ENCODE assay signal across 14 cellular contexts in genomic region chr2:217555075-217555876, GRCh38.
DNase-seq lines count a peak whose midpoint lies in the region; ATAC-seq and TF ChIP-seq lines count a peak whose summit lies in the region.
"Had no signal": no experiment of that assay in that cellular context is flagged by ENCODE, and none has a peak within 500 bp of the region (broad histone marks: within the 10 kb centered on the region; RNA-seq: fewer than 3 reads in every experiment).

No MANE protein-coding gene starts in this region.

- no peaks in the 10 kb centered on the region for H3K36me3 ChIP-seq in GM23248 (ENCODE audit: low read depth)
- no peaks in the 10 kb centered on the region for H3K36me3 ChIP-seq in smooth muscle cell (ENCODE audit: low read depth)
- H3K36me3 ChIP-seq: cardiac muscle cell had no signal

- H3K9ac ChIP-seq in GM23248 = no peak overlapping the region
- H3K9ac ChIP-seq in smooth muscle cell (ENCODE audit: low read depth) = no peak overlapping the region

- H3K4me3 ChIP-seq in GM23248 (no peak overlapping the region), smooth muscle cell (no peak overlapping the region)
- H3K4me3 ChIP-seq: cardiac muscle cell had no signal

- H3F3A ChIP-seq in GM23248 (ENCODE audit: insufficient read depth) (peaks cover 24% of the 10 kb centered on the region), smooth muscle cell (ENCODE audit: low read depth) (peaks cover 16% of the 10 kb centered on the region)

- H3K4me2 ChIP-seq in GM23248 (ENCODE audit: unreplicated experiment) (peak overlapping the region; percentile 46), smooth muscle cell (peak overlapping the region; percentile 61)

- 0 out of 2 replicates have a peak overlapping the region, but pooled peaks have one; percentile 15 for H3K27ac ChIP-seq in GM23248
- H3K27ac ChIP-seq in smooth muscle cell (ENCODE audit: low read depth) = peak overlapping the region; percentile 15
- H3K27ac ChIP-seq: cardiac muscle cell, HL-60 had no signal

- H3K4me1 Mint-ChIP-seq in activated naive CD8-positive, alpha-beta T cell treated with anti-CD3 and anti-CD28 coated beads, Interleukin-2, amount 10 ng/mL, durations not matched to agents 7 days and 5 days = peaks cover 9% of the 10 kb centered on the region
- peaks cover 13% of the 10 kb centered on the region for H3K4me1 Mint-ChIP-seq in activated T-cell treated with anti-CD3 and anti-CD28 coated beads, Interleukin-2, amount 50 U/mL, for 24 hours (ENCODE audit: low read depth)

- POLR2A ChIA-PET in activated naive CD8-positive, alpha-beta T cell treated with anti-CD3 and anti-CD28 coated beads, Interleukin-2, amount 10 ng/mL, durations not matched to agents 7 days and 5 days (lab: Charles Lee) = no interaction called here

- TF ChIP-seq CTCF in smooth muscle cell (IDR thresholded peaks at IDR 0.05; ENCODE audit: borderline replicate concordance, insufficient read depth, poor library complexity, severe bottlenecking) = no peak

- H3K4me1 ChIP-seq in GM23248 (ENCODE audit: insufficient read depth) (peaks cover 50% of the 10 kb centered on the region), smooth muscle cell (ENCODE audit: low read depth) (peaks cover 25% of the 10 kb centered on the region)

- H3K27me3 Mint-ChIP-seq in activated naive CD8-positive, alpha-beta T cell treated with anti-CD3 and anti-CD28 coated beads, Interleukin-2, amount 10 ng/mL, durations not matched to agents 7 days and 5 days = no peaks in the 10 kb centered on the region
- no peaks in the 10 kb centered on the region for H3K27me3 Mint-ChIP-seq in activated T-cell treated with anti-CD3 and anti-CD28 coated beads, Interleukin-2, amount 50 U/mL, for 24 hours

- H3K9me3 ChIP-seq in GM23248 (ENCODE audit: low read depth) = no peaks in the 10 kb centered on the region
- H3K9me3 ChIP-seq in smooth muscle cell (replicated peaks; ENCODE audit: low read depth) = no peaks in the 10 kb centered on the region

- H3K36me3 Mint-ChIP-seq in activated naive CD8-positive, alpha-beta T cell treated with anti-CD3 and anti-CD28 coated beads, Interleukin-2, amount 10 ng/mL, durations not matched to agents 7 days and 5 days = no peaks in the 10 kb centered on the region
- no peaks in the 10 kb centered on the region for H3K36me3 Mint-ChIP-seq in activated T-cell treated with anti-CD3 and anti-CD28 coated beads, Interleukin-2, amount 50 U/mL, for 24 hours (ENCODE audit: low read depth)

- no peak overlapping the region for H3K27ac Mint-ChIP-seq in activated naive CD8-positive, alpha-beta T cell treated with anti-CD3 and anti-CD28 coated beads, Interleukin-2, amount 10 ng/mL, durations not matched to agents 7 days and 5 days
- no peak overlapping the region for H3K27ac Mint-ChIP-seq in activated T-cell treated with anti-CD3 and anti-CD28 coated beads, Interleukin-2, amount 50 U/mL, for 24 hours

- H2AFZ ChIP-seq in GM23248 (peak overlapping the region; percentile 12; the same call in 1 of the 2 replicates), smooth muscle cell (ENCODE audit: low read depth) (no peak overlapping the region)

- peak; percentile 66 for ATAC-seq in activated naive CD8-positive, alpha-beta T cell treated with anti-CD3 and anti-CD28 coated beads, Interleukin-2, amount 10 ng/mL, durations not matched to agents 7 days and 5 days (ENCODE audit: low read depth)
- ATAC-seq in GM19463 (IDR thresholded peaks at IDR 0.05; ENCODE audit: unreplicated experiment) (no peak), GM21825 (IDR thresholded peaks at IDR 0.05; ENCODE audit: unreplicated experiment) (no peak), HG03175 (IDR thresholded peaks at IDR 0.05; ENCODE audit: unreplicated experiment) (no peak)

- H3K9me2 ChIP-seq in GM23248 (ENCODE audit: insufficient read depth) = no peaks in the 10 kb centered on the region

- no peak overlapping the region for H3K4me3 Mint-ChIP-seq in activated naive CD8-positive, alpha-beta T cell treated with anti-CD3 and anti-CD28 coated beads, Interleukin-2, amount 10 ng/mL, durations not matched to agents 7 days and 5 days
- no peak overlapping the region for H3K4me3 Mint-ChIP-seq in activated T-cell treated with anti-CD3 and anti-CD28 coated beads, Interleukin-2, amount 50 U/mL, for 24 hours

- no peaks in the 10 kb centered on the region for H3K79me2 ChIP-seq in GM23248 (ENCODE audit: insufficient read depth)
- H3K79me2 ChIP-seq in smooth muscle cell (ENCODE audit: low read depth) = no peaks in the 10 kb centered on the region

- in situ Hi-C loops in GM23248 (cut with MboI) = no loop called here

- H3K27me3 ChIP-seq in GM23248 (replicated peaks; ENCODE audit: insufficient read depth) (no peaks in the 10 kb centered on the region), smooth muscle cell (ENCODE audit: low read depth) (no peaks in the 10 kb centered on the region)
- H3K27me3 ChIP-seq: cardiac muscle cell had no signal

- H4K20me1 ChIP-seq in GM23248 (ENCODE audit: insufficient read depth) = no peaks in the 10 kb centered on the region
- no peaks in the 10 kb centered on the region for H4K20me1 ChIP-seq in smooth muscle cell (ENCODE audit: low read depth)

- 29 to 35% methylated on average over 7 of the region's 7 CpGs for WGBS in GM23248 (ENCODE audit: low coverage in 1 of 2, low lambda C conversion rate in 2 of 2, missing lambda C conversion rate in 2 of 2), 2 experiments
- 17% methylated on average over 7 of the region's 7 CpGs for WGBS in smooth muscle cell (ENCODE audit: low lambda C conversion rate)

- DNase-seq in GM23248 = peak; percentile 52
- no peak for DNase-seq in activated naive CD8-positive, alpha-beta T cell treated with anti-CD3 and anti-CD28 coated beads, Interleukin-2, amount 10 ng/mL, durations not matched to agents 7 days and 5 days
- DNase-seq in left kidney (ENCODE audit: low read depth, low spot score) = peak; percentile 75
- DNase-seq in smooth muscle cell (lab: John Stamatoyannopoulos, UW; ENCODE audit: unreplicated experiment) = no peak
- DNase-seq in activated T-cell treated with anti-CD3 and anti-CD28 coated beads, Interleukin-2, amount 50 U/mL, for 24 hours = no peak
- DNase-seq: activated CD4-positive, alpha-beta T cell treated with anti-CD3 and anti-CD28 coated beads for 4 hours; activated effector memory CD4-positive, alpha-beta T cell treated with anti-CD3 and anti-CD28 coated beads, Interleukin-2, amount 50 U/mL, for 16 hours; NCI-H2171 treated with DMSO at 0.1 percent for 48 hours; substantia nigra had no signal

- no peaks in the 10 kb centered on the region for H3K9me3 Mint-ChIP-seq in activated naive CD8-positive, alpha-beta T cell treated with anti-CD3 and anti-CD28 coated beads, Interleukin-2, amount 10 ng/mL, durations not matched to agents 7 days and 5 days
- no peaks in the 10 kb centered on the region for H3K9me3 Mint-ChIP-seq in activated T-cell treated with anti-CD3 and anti-CD28 coated beads, Interleukin-2, amount 50 U/mL, for 24 hours

Comparison
In these comparisons a context has a peak if more than half of its experiments do, and no peak if none do; other contexts are left out.
1. DNase-seq: peak in GM23248 (single experiment) and left kidney (single experiment); none in activated naive CD8-positive, alpha-beta T cell treated with anti-CD3 and anti-CD28 coated beads, Interleukin-2, amount 10 ng/mL, durations not matched to agents 7 days and 5 days (single experiment), smooth muscle cell (single experiment) and activated T-cell treated with anti-CD3 and anti-CD28 coated beads, Interleukin-2, amount 50 U/mL, for 24 hours (single experiment).